In genomic region chr17:75406222-75406615, GRCh38 we compare ENCODE assay signal across 8 cellular contexts. TPM values are rescaled to one million over a fixed set of nuclear protein-coding genes. Genes with fewer than 3 reads are reported as not detected.
DNase-seq lines count a peak whose midpoint lies in the region; ATAC-seq and TF ChIP-seq lines count a peak whose summit lies in the region.

No MANE protein-coding gene starts in this region.

- BruUV-seq in A673 (replicated peaks; lab: Mats Ljungman, UMichigan), result no TSS peak

- POLR2A ChIA-PET in A673 (lab: Charles Lee; ENCODE audit: low non-redundant PET), result interaction anchor here (0.6 kb wide), 1 partner anchor 333 kb away, joined by 7 read pairs; no protein-coding TSS in a partner anchor

- no peaks in the 10 kb centered on the region for H3K9me3 ChIP-seq in A673 (ENCODE audit: low read depth, low read length, poor library complexity, severe bottlenecking)
- no peaks in the 10 kb centered on the region for H3K9me3 ChIP-seq in osteoblast (ENCODE audit: low read depth, low read length)

- H3K27ac ChIP-seq in A673 (ENCODE audit: low read depth, low read length, poor library complexity, severe bottlenecking) (peak overlapping the region; percentile 90), osteoblast (ENCODE audit: low read depth, low read length) (no peak overlapping the region)

- no peaks in the 10 kb centered on the region for H3K4me1 ChIP-seq in A673 (ENCODE audit: insufficient read depth, low read length, poor library complexity, severe bottlenecking)
- H3K4me1 ChIP-seq in osteoblast (ENCODE audit: insufficient read depth, low read length), result peaks cover 11% of the 10 kb centered on the region

- H3K27me3 ChIP-seq in A673 (replicated peaks; ENCODE audit: insufficient read depth, low read depth, low read length, poor library complexity), result no peaks in the 10 kb centered on the region
- peaks cover 7% of the 10 kb centered on the region for H3K27me3 ChIP-seq in osteoblast (ENCODE audit: insufficient read depth, low read length)

- ATAC-seq in GM18858 (IDR thresholded peaks at IDR 0.05; ENCODE audit: unreplicated experiment), result peak; percentile 4
- ATAC-seq in SK-N-SH treated with all-trans-retinoic acid at 6 μM for 48 hours, result peak; percentile 10
- peak; percentile 1 for ATAC-seq in esophagus mucosa
- no peak for ATAC-seq in HG03520 (IDR thresholded peaks at IDR 0.05; ENCODE audit: unreplicated experiment)

- TF ChIP-seq CTCF in A673 (conservative IDR thresholded peaks at IDR 0.05; ENCODE audit: low read depth, low read length) (no peak), osteoblast (IDR thresholded peaks at IDR 0.05; ENCODE audit: extremely low read depth, low read depth, low read length) (no peak)

- peak overlapping the region; percentile 92 for H2AFZ ChIP-seq in osteoblast (ENCODE audit: low read length)

- CTCF ChIA-PET in A673 (lab: Charles Lee), result interaction anchor here (0.6 to 1.2 kb wide), 5 partner anchors 50 to 166 kb away, joined by 3 to 16 read pairs (median 3); partner anchors contain the start of genes MIF4GD and TMEM94

- H3K36me3 ChIP-seq in A673 (ENCODE audit: insufficient read depth, low read length, poor library complexity, severe bottlenecking) (no peaks in the 10 kb centered on the region), osteoblast (ENCODE audit: insufficient read depth, low read length) (no peaks in the 10 kb centered on the region)

- H3K4me3 ChIP-seq in A673 (ENCODE audit: low read depth, low read length, poor library complexity, severe bottlenecking) (peak overlapping the region; percentile 99), osteoblast (ENCODE audit: insufficient read depth, low read length) (peak overlapping the region; percentile 97)

- DNase-seq in A673 (ENCODE audit: low spot score) (no peak), osteoblast (ENCODE audit: insufficient read length, low spot score, missing footprints) (peak; percentile 19), NCI-H146 (lab: John Stamatoyannopoulos, UW) (no peak), GM03348 (ENCODE audit: low spot score) (no peak)

- peaks cover 24% of the 10 kb centered on the region for H4K20me1 ChIP-seq in osteoblast (ENCODE audit: insufficient read depth, low read length)

- intact Hi-C loops in A673 (cut with micrococcal nuclease; ENCODE audit: unreplicated experiment), result loop anchor here (10.0 kb wide), 1 partner anchor 371 kb away; no protein-coding TSS in a partner anchor

- H3K4me2 ChIP-seq in osteoblast (ENCODE audit: insufficient read depth, low read length), result peak overlapping the region; percentile 89

- peaks cover 41% of the 10 kb centered on the region for H3K79me2 ChIP-seq in osteoblast (ENCODE audit: insufficient read depth, low read length)

TF ChIP-seq in SK-N-SH treated with all-trans-retinoic acid at 6 μM for 48 hours, 23 proteins besides CTCF, POLR2A, EP300 and RAD21:
- no peak for TF ChIP-seq CREB5 (CRISPR knock-in tag; IDR thresholded peaks at IDR 0.05; ENCODE audit: low read depth)
- no peak for TF ChIP-seq POU6F1 (CRISPR knock-in tag; IDR thresholded peaks at IDR 0.05; ENCODE audit: borderline replicate concordance, low read depth)
- no peak for TF ChIP-seq ARNTL (CRISPR knock-in tag; IDR thresholded peaks at IDR 0.05; ENCODE audit: borderline replicate concordance, low read depth)
- no peak for TF ChIP-seq ZNF565 (CRISPR knock-in tag; conservative IDR thresholded peaks at IDR 0.05; ENCODE audit: low read depth)
- TF ChIP-seq ZNF8 (CRISPR knock-in tag; IDR thresholded peaks at IDR 0.05), result no peak
- TF ChIP-seq ESRRG (CRISPR knock-in tag; IDR thresholded peaks at IDR 0.05), result no peak
- TF ChIP-seq RARB (CRISPR knock-in tag; IDR thresholded peaks at IDR 0.05), result no peak
- TF ChIP-seq ZNF70 (CRISPR knock-in tag; IDR thresholded peaks at IDR 0.05), result no peak
- TF ChIP-seq CSDC2 (CRISPR knock-in tag; IDR thresholded peaks at IDR 0.05), result no peak
- no peak for TF ChIP-seq ZC3H10 (CRISPR knock-in tag; IDR thresholded peaks at IDR 0.05)
- TF ChIP-seq BACH2 (CRISPR knock-in tag; IDR thresholded peaks at IDR 0.05; ENCODE audit: borderline replicate concordance), result no peak
- TF ChIP-seq TCF4 (CRISPR knock-in tag; IDR thresholded peaks at IDR 0.05; ENCODE audit: borderline replicate concordance), result no peak

RNA-seq across cellular contexts. Expression of gene GRB2, which starts 0.7 kb away (rescaled TPM):
- 95.2 and 101 TPM in 2 replicates for total RNA-seq in A673 (2021)
- total RNA-seq in esophagus mucosa, result 64.4 TPM
- 68.8 and 69.0 TPM in 2 replicates for total RNA-seq in osteoblast

RNA-seq across cellular contexts. Expression of gene TMEM94, which starts 50.2 kb away (rescaled TPM):
- total RNA-seq in A673 (2021) (67.0 and 84.7 TPM in 2 replicates), esophagus mucosa (36.2 TPM), osteoblast (33.3 and 38.0 TPM in 2 replicates)
